Comparison of ENCODE assay signal across 8 cellular contexts in the genomic region with DNA sequence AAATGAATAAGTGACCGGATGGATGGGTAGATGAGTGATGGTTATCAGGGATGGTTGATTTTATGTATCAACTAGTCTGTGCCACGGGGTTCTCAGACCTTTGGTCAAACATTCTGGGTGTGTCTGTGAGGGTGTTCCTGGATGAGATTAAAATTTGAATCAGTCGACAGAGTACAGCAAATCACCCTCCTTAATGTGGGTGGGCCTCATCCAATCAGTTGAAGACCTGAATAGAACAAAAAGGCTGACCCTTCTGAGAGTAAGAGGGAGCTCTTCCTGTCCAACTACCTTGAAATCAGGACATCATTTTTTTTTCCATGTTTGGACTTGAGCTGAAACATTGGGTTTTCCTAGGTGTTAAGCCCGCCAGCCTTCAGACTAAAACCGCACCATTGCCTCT.
"Had no signal": no experiment of that assay in that cellular context is flagged by ENCODE, and none has a peak within 500 bp of the region (broad histone marks: within the 10 kb centered on the region; RNA-seq: fewer than 3 reads in every experiment).

No MANE protein-coding gene starts in this region.

- ATAC-seq: HCT116 had no signal

- H3K27ac ChIP-seq: GM23248 had no signal

- FAIRE-seq: HTR-8/SVneo had no signal

- DNase-seq: GM23248, GOT3, H7, Kasumi-1, KG1 had no signal

- H3K4me3 ChIP-seq: GM23248, HAP-1 had no signal

- H3K9me3 ChIP-seq: HAP-1 had no signal

- H3K9ac ChIP-seq: GM23248 had no signal

- H3K36me3 ChIP-seq: HAP-1 had no signal

- H2AFZ ChIP-seq: GM23248 had no signal
